ENCODE assay signal across 37 cellular contexts in genomic region chr19:5843295-5843927, GRCh38. TPM values are rescaled to one million over a fixed set of nuclear protein-coding genes. Genes with fewer than 3 reads are reported as not detected.
"Had no signal": no experiment of that assay in that cellular context is flagged by ENCODE, and none has a peak within 500 bp of the region (broad histone marks: within the 10 kb centered on the region; RNA-seq: fewer than 3 reads in every experiment).

No MANE protein-coding gene starts in this region.

- H3K4me2 ChIP-seq: smooth muscle cell had no signal

- H3K4me3 Mint-ChIP-seq: immature natural killer cell; naive thymus-derived CD4-positive, alpha-beta T cell; nephron; neural crest cell; stimulated activated memory B cell treated with anti-CD40 and anti-IgM and Interleukin-4, amounts not matched to agents 10 μg/mL and 1 μg/mL and 100 μg/mL, for 72 hours; stimulated activated naive CD8-positive, alpha-beta T cell treated with anti-CD3 and anti-CD28 coated beads, Interleukin-15, amount 100 ng/mL, for 72 hours had no signal

- ATAC-seq: heart left ventricle; left colon; left lung; lower lobe of right lung; mucosa of descending colon; naive thymus-derived CD4-positive, alpha-beta T cell; right lobe of liver; stimulated activated memory B cell treated with anti-CD40 and anti-IgM and Interleukin-4, amounts not matched to agents 10 μg/mL and 1 μg/mL and 100 μg/mL, for 72 hours; stimulated activated naive CD8-positive, alpha-beta T cell treated with anti-CD3 and anti-CD28 coated beads, Interleukin-15, amount 100 ng/mL, for 72 hours had no signal

- H3K4me1 ChIP-seq: heart left ventricle, lower lobe of right lung, right atrium auricular region, tibial nerve, upper lobe of left lung had no signal

- H3K27me3 ChIP-seq: heart left ventricle, ovary, right atrium auricular region, right lobe of liver, upper lobe of left lung had no signal

- H3K4me1 Mint-ChIP-seq: neural crest cell had no signal

- H3K36me3 Mint-ChIP-seq: immature natural killer cell; naive thymus-derived CD4-positive, alpha-beta T cell; stimulated activated memory B cell treated with anti-CD40 and anti-IgM and Interleukin-4, amounts not matched to agents 10 μg/mL and 1 μg/mL and 100 μg/mL, for 72 hours had no signal

- H3K4me3 ChIP-seq: heart left ventricle, left lung, lower lobe of right lung, mucosa of descending colon, ovary, right atrium auricular region, right lobe of liver, smooth muscle cell, tibial nerve, upper lobe of left lung had no signal

- H3K9me3 Mint-ChIP-seq: immature natural killer cell; naive thymus-derived CD4-positive, alpha-beta T cell; nephron; neural crest cell; stimulated activated memory B cell treated with anti-CD40 and anti-IgM and Interleukin-4, amounts not matched to agents 10 μg/mL and 1 μg/mL and 100 μg/mL, for 72 hours; stimulated activated naive CD8-positive, alpha-beta T cell treated with anti-CD3 and anti-CD28 coated beads, Interleukin-15, amount 100 ng/mL, for 72 hours had no signal

- DNase-seq: heart left ventricle; hypothalamus; immature natural killer cell; kidney; left colon; left lung; lower lobe of right lung; mammary epithelial cell; midbrain; mucosa of descending colon; naive thymus-derived CD4-positive, alpha-beta T cell; occipital lobe; ovary; right lobe of liver; stimulated activated CD4-positive, alpha-beta T cell treated with anti-CD3 and anti-CD28 coated beads, Interleukin-1b, Interleukin-23, amount 100 ng/mL, for 48 hours; stimulated activated CD4-positive, alpha-beta T cell treated with anti-CD3 and anti-CD28 coated beads, Interleukin-2, amount 100 ng/mL, for 48 hours; stimulated activated CD4-positive, alpha-beta T cell treated with anti-CD3 and anti-CD28 coated beads, Interleukin-4, amount 100 ng/mL, for 4 hours; stimulated activated CD8-positive, alpha-beta memory T cell treated with anti-CD3 and anti-CD28 coated beads, Interleukin-4, amount 100 ng/mL, for 48 hours; stimulated activated naive CD4-positive, alpha-beta T cell treated with Interleukin-2 at 50 U/mL for 16 hours; stimulated activated naive CD8-positive, alpha-beta T cell treated with anti-CD3 and anti-CD28 coated beads, Interleukin-15, amount 100 ng/mL, for 72 hours; substantia nigra had no signal

- H3K27ac ChIP-seq: heart left ventricle, left lung, lower lobe of right lung, neutrophil, ovary, right atrium auricular region, right lobe of liver, tibial nerve, upper lobe of left lung had no signal

- H3K27ac Mint-ChIP-seq: immature natural killer cell; naive thymus-derived CD4-positive, alpha-beta T cell; nephron; progenitor cell of endocrine pancreas; stimulated activated memory B cell treated with anti-CD40 and anti-IgM and Interleukin-4, amounts not matched to agents 10 μg/mL and 1 μg/mL and 100 μg/mL, for 72 hours; stimulated activated naive CD8-positive, alpha-beta T cell treated with anti-CD3 and anti-CD28 coated beads, Interleukin-15, amount 100 ng/mL, for 72 hours had no signal

- H3K27me3 Mint-ChIP-seq: progenitor cell of endocrine pancreas had no signal

- H3K9me3 ChIP-seq: heart left ventricle, left lung, lower lobe of right lung, mucosa of descending colon, neutrophil, ovary, right atrium auricular region, right lobe of liver, tibial nerve, upper lobe of left lung had no signal

- H3K36me3 ChIP-seq: heart left ventricle, left lung, lower lobe of right lung, neutrophil, ovary, right atrium auricular region, right lobe of liver, tibial nerve, upper lobe of left lung had no signal

RNA-seq across cellular contexts. Expression of gene FUT6, which starts 3.9 kb away (rescaled TPM):
- total RNA-seq: heart left ventricle; mesenteric fat pad; myocyte; naive thymus-derived CD4-positive, alpha-beta T cell; neural crest cell; occipital lobe; progenitor cell of endocrine pancreas; pulmonary artery endothelial cell; right atrium auricular region; skeletal muscle tissue; smooth muscle cell; temporal lobe; tibial nerve had no signal
- polyA plus RNA-seq: heart left ventricle; immature natural killer cell; mammary epithelial cell; naive thymus-derived CD4-positive, alpha-beta T cell; ovary; smooth muscle cell had no signal

RNA-seq across cellular contexts. Expression of gene FUT3, which starts 7.8 kb away (rescaled TPM):
- total RNA-seq: heart left ventricle, mesenteric fat pad, myocyte, neural crest cell, occipital lobe, progenitor cell of endocrine pancreas, pulmonary artery endothelial cell, right atrium auricular region, skeletal muscle tissue had no signal
- polyA plus RNA-seq: immature natural killer cell; naive thymus-derived CD4-positive, alpha-beta T cell had no signal

RNA-seq across cellular contexts. Expression of gene FUT5, which starts 26.9 kb away (rescaled TPM):
- total RNA-seq: heart left ventricle, left colon, left lung, lower lobe of right lung, mammary epithelial cell, mesenteric fat pad, mucosa of descending colon, myocyte, neural crest cell, occipital lobe, progenitor cell of endocrine pancreas, pulmonary artery endothelial cell, renal cortical epithelial cell, right atrium auricular region, skeletal muscle tissue, smooth muscle cell, temporal lobe, tibial nerve, upper lobe of left lung had no signal
- polyA plus RNA-seq: heart left ventricle; immature natural killer cell; mammary epithelial cell; naive thymus-derived CD4-positive, alpha-beta T cell; ovary; smooth muscle cell; thymus had no signal

RNA-seq across cellular contexts. Expression of gene NRTN, which starts 38.5 kb away (rescaled TPM):
- total RNA-seq: myocyte, occipital lobe, skeletal muscle tissue, tibial nerve had no signal
- polyA plus RNA-seq: mammary epithelial cell had no signal
